ENCODE assay signal across 1 cellular context in the genomic region with DNA sequence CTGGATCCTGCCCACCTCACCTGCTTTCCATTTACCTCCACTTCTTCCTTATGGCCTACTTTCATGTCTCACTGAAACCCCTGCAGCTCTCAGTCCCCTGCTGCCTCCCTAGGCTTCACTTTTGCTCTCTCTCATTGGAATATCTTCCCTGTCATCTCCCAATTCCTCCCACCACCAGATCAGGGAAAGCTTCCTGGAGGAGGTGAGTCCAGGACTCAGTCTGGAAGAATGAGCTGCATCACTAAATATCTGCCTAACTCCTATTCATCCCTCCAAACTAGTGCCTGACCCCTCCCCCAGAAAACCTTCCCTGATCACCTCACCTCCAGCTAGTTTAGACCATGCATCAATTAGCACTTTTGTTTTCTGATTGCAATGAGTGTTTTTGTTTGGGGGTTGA.
TF ChIP-seq lines count a peak whose summit lies in the region.

No MANE protein-coding gene starts in this region.

TF ChIP-seq in K562, 482 proteins besides CTCF, POLR2A, EP300 and RAD21:
- TF ChIP-seq ZNF511 (CRISPR knock-in tag; IDR thresholded peaks at IDR 0.05) (no peak), CBX3 (IDR thresholded peaks at IDR 0.05; ENCODE audit: borderline replicate concordance in 1 of 2, low read length in 2 of 2) (no peak), ZFP36 (IDR thresholded peaks at IDR 0.05; ENCODE audit: low read depth, low read length, partially characterized antibody) (peak; percentile 58)
